27 cellular contexts compared by ENCODE assay signal in the genomic region with DNA sequence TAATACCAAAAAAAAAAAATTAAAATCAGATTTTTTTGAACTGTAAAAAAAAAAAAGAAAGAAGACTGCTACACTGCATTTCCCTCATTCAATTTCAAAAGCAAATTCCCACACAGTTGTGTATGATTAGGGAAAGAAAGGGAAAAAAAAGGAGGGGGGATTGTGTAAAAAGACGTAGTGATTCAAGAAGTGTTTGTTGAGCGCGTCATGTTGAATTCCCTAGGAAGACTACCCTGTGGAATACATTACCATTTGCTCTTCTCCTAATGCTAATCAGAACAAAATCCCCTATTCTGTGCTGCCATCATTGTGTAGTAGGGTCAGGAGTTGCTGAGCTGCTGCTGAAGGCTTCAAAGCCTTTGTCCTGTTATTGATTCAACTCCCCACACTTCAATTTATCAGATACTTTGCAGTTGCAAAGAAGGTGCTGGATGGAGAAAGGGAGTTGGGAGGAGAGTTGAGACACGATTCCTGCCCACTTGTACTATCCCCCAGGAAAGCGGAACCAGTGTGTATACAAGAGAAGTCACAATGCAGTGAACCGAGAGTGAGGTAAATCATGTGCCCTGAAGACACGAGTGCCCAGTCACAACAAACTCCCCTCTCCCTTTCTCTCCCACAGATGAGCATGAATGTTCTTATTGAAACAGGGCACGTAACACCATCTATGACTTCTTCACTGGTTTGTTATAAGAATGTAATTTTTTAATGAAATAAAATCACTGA.
DNase-seq lines count a peak whose midpoint lies in the region; ATAC-seq, FAIRE-seq and TF ChIP-seq lines count a peak whose summit lies in the region.
"Had no signal": no experiment of that assay in that cellular context is flagged by ENCODE, and none has a peak within 500 bp of the region (broad histone marks: within the 10 kb centered on the region; RNA-seq: fewer than 3 reads in every experiment).

No MANE protein-coding gene starts in this region.

- H3K9ac ChIP-seq in smooth muscle cell (ENCODE audit: low read depth): no peak overlapping the region
- H3K9ac ChIP-seq: BLaER1 treated with 17β-estradiol and CSF1 and Interleukin-3, amounts not matched to agents 10 nM and 100 nM had no signal

- H3K4me3 Mint-ChIP-seq in HFFc6 (peak overlapping the region; percentile 61), nephron (no peak overlapping the region)
- H3K4me3 Mint-ChIP-seq: activated CD4-positive, alpha-beta T cell treated with anti-CD3 and anti-CD28 coated beads, Interleukin-2, amount 10 ng/mL, durations not matched to agents 24 days and 14 days; activated naive CD4-positive, alpha-beta T cell treated with anti-CD3 and anti-CD28 coated beads for 36 hours; activated T-cell treated with anti-CD3 and anti-CD28 coated beads, Interleukin-2, amount 50 U/mL, for 72 hours had no signal

- peaks cover 12% of the 10 kb centered on the region for H3K9me3 Mint-ChIP-seq in HFFc6
- peaks cover 13% of the 10 kb centered on the region for H3K9me3 Mint-ChIP-seq in nephron

- peak overlapping the region; percentile 85 for H3K27ac Mint-ChIP-seq in HFFc6
- peak overlapping the region; percentile 30 to 49 (median 38) for H3K27ac Mint-ChIP-seq in nephron
- H3K27ac Mint-ChIP-seq: activated CD4-positive, alpha-beta T cell treated with anti-CD3 and anti-CD28 coated beads, Interleukin-2, amount 10 ng/mL, durations not matched to agents 24 days and 14 days; activated naive CD4-positive, alpha-beta T cell treated with anti-CD3 and anti-CD28 coated beads for 36 hours; activated T-cell treated with anti-CD3 and anti-CD28 coated beads, Interleukin-2, amount 50 U/mL, for 72 hours had no signal

- H3K27me3 ChIP-seq in bronchial epithelial cell (ENCODE audit: control insufficient read depth, insufficient read depth, low read length) (no peaks in the 10 kb centered on the region), smooth muscle cell (ENCODE audit: low read depth) (no peaks in the 10 kb centered on the region)
- H3K27me3 ChIP-seq: body of pancreas, gastrocnemius medialis, hepatocyte, sigmoid colon, SJSA1, upper lobe of left lung had no signal

- no peaks in the 10 kb centered on the region for H3F3A ChIP-seq in smooth muscle cell (ENCODE audit: low read depth)

- peak overlapping the region; percentile 18 for H3K4me2 ChIP-seq in smooth muscle cell
- H3K4me2 ChIP-seq: BLaER1 treated with 17β-estradiol and CSF1 and Interleukin-3, amounts not matched to agents 10 nM and 100 nM; hepatocyte had no signal

- H3K4me1 Mint-ChIP-seq in HFFc6 (ENCODE audit: low read depth) (peaks cover 40% of the 10 kb centered on the region), nephron (peaks cover 19% of the 10 kb centered on the region)
- H3K4me1 Mint-ChIP-seq: activated CD4-positive, alpha-beta T cell treated with anti-CD3 and anti-CD28 coated beads, Interleukin-2, amount 10 ng/mL, durations not matched to agents 24 days and 14 days had no signal

- no peak for TF ChIP-seq CTCF in HFFc6 (IDR thresholded peaks at IDR 0.05)
- no peak for TF ChIP-seq CTCF in bronchial epithelial cell (IDR thresholded peaks at IDR 0.05; ENCODE audit: insufficient read depth, low read length, severe bottlenecking)
- TF ChIP-seq CTCF in nephron (IDR thresholded peaks at IDR 0.05; ENCODE audit: unreplicated experiment in 3 of 3): no peak
- TF ChIP-seq CTCF in smooth muscle cell (IDR thresholded peaks at IDR 0.05; ENCODE audit: borderline replicate concordance, insufficient read depth, poor library complexity, severe bottlenecking): no peak

- peaks cover 16% of the 10 kb centered on the region for H3K36me3 Mint-ChIP-seq in HFFc6 (ENCODE audit: low read depth)
- H3K36me3 Mint-ChIP-seq in nephron (ENCODE audit: low read depth): peaks cover 9% of the 10 kb centered on the region

- peak overlapping the region; percentile 69 for H3K27ac ChIP-seq in smooth muscle cell (ENCODE audit: low read depth)
- H3K27ac ChIP-seq: BLaER1 treated with 17β-estradiol and CSF1 and Interleukin-3, amounts not matched to agents 10 nM and 100 nM; body of pancreas; upper lobe of left lung had no signal

- no peak overlapping the region for H3K4me3 ChIP-seq in bronchial epithelial cell (ENCODE audit: low read depth, low read length)
- no peak overlapping the region for H3K4me3 ChIP-seq in smooth muscle cell
- H3K4me3 ChIP-seq: BLaER1 treated with 17β-estradiol and CSF1 and Interleukin-3, amounts not matched to agents 10 nM and 100 nM; body of pancreas; esophagus squamous epithelium; gastrocnemius medialis; hepatocyte; sigmoid colon; SJSA1; upper lobe of left lung had no signal

- no peaks in the 10 kb centered on the region for H3K36me3 ChIP-seq in bronchial epithelial cell (ENCODE audit: control insufficient read depth, insufficient read depth, low read length)
- H3K36me3 ChIP-seq in smooth muscle cell (ENCODE audit: low read depth): no peaks in the 10 kb centered on the region
- H3K36me3 ChIP-seq: BLaER1 treated with 17β-estradiol and CSF1 and Interleukin-3, amounts not matched to agents 10 nM and 100 nM; esophagus squamous epithelium; gastrocnemius medialis; sigmoid colon; SJSA1; upper lobe of left lung had no signal

- H3K27me3 Mint-ChIP-seq in HFFc6 (ENCODE audit: insufficient read depth) (no peaks in the 10 kb centered on the region; the same call in 1 of the 2 replicates), nephron (ENCODE audit: low read depth) (no peaks in the 10 kb centered on the region)

- 83% methylated on average over 8 of the region's 8 CpGs for WGBS in smooth muscle cell (ENCODE audit: low lambda C conversion rate)

- ATAC-seq in HG03196 (IDR thresholded peaks at IDR 0.05; ENCODE audit: unreplicated experiment): no peak
- ATAC-seq: activated T-cell treated with anti-CD3 and anti-CD28 coated beads, Interleukin-2, amount 50 U/mL, for 72 hours; body of pancreas had no signal

- H3K4me1 ChIP-seq in smooth muscle cell (ENCODE audit: low read depth): peaks cover 13% of the 10 kb centered on the region
- H3K4me1 ChIP-seq: BLaER1 treated with 17β-estradiol and CSF1 and Interleukin-3, amounts not matched to agents 10 nM and 100 nM; body of pancreas had no signal

- H4K20me1 ChIP-seq in smooth muscle cell (ENCODE audit: low read depth): no peaks in the 10 kb centered on the region

- DNase-seq in HFFc6 (no peak), bronchial epithelial cell (ENCODE audit: low read depth) (no peak), smooth muscle cell (lab: John Stamatoyannopoulos, UW; ENCODE audit: unreplicated experiment) (no peak), activated T-cell treated with anti-CD3 and anti-CD28 coated beads for 4 hours (no peak), NCI-H1694 treated with DMSO at 0.1 percent for 48 hours (lab: John Stamatoyannopoulos, UW) (no peak)
- DNase-seq: activated CD4-positive, alpha-beta T cell treated with anti-CD3 and anti-CD28 coated beads, Interleukin-2, amount 10 ng/mL, durations not matched to agents 24 days and 14 days; activated naive CD4-positive, alpha-beta T cell treated with anti-CD3 and anti-CD28 coated beads for 36 hours; activated T-cell treated with anti-CD3 and anti-CD28 coated beads, Interleukin-2, amount 50 U/mL, for 72 hours; body of pancreas; esophagus squamous epithelium; gastrocnemius medialis; H7; mammary epithelial cell; MV-4-11; NCI-H1694; posterior cingulate gyrus; sigmoid colon; stimulated activated CD4-positive, alpha-beta T cell treated with anti-CD3 and anti-CD28 coated beads, Interleukin-15, amount 100 ng/mL, for 24 hours; stimulated activated CD4-positive, alpha-beta T cell treated with anti-CD3 and anti-CD28 coated beads, Interleukin-4, amount 100 ng/mL, for 4 hours; T-helper 1 cell; upper lobe of left lung had no signal

- H3K9me3 ChIP-seq in smooth muscle cell (replicated peaks; ENCODE audit: low read depth): no peaks in the 10 kb centered on the region
- H3K9me3 ChIP-seq: body of pancreas, sigmoid colon, SJSA1 had no signal

- no peaks in the 10 kb centered on the region for H3K79me2 ChIP-seq in smooth muscle cell (ENCODE audit: low read depth)
- H3K79me2 ChIP-seq: hepatocyte had no signal

- FAIRE-seq in bronchial epithelial cell (lab: Jason Lieb, UNC): peak; percentile 82
- FAIRE-seq: endometrium had no signal

- peak overlapping the region; percentile 41 for H2AFZ ChIP-seq in smooth muscle cell (ENCODE audit: low read depth)
- H2AFZ ChIP-seq: hepatocyte had no signal
